1 cellular context compared by ENCODE assay signal in the genomic region with DNA sequence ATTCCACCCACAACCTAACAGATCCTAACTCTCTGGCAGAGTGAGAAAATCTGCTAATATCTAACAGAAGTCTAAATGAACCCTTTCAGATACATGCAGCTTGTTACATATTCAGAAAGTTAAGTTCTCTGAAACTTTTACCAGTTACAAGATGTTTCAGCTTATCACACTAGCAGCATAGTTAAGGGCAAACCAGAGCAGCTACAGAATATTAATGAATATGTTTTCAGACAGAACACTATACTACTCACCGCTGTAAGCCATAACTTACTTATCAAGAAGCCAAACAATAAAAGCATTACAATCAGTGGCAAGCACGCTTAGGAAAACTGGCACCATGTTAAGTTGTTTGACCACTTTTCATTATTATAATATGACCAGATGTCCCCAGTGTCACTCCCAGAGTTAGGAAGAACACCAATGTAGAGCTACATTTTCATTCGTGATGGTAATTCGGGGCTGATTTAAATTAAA.
TF ChIP-seq lines count a peak whose summit lies in the region.

No MANE protein-coding gene starts in this region.

TF ChIP-seq in K562, 482 proteins besides CTCF, POLR2A, EP300 and RAD21 (continued from another document):
- TF ChIP-seq, protein P1, sequence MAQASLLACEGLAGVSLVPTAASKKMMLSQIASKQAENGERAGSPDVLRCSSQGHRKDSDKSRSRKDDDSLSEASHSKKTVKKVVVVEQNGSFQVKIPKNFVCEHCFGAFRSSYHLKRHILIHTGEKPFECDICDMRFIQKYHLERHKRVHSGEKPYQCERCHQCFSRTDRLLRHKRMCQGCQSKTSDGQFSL (CRISPR knock-in tag; IDR thresholded peaks at IDR 0.05), result no peak
- TF ChIP-seq, protein P1 (tag; IDR thresholded peaks at IDR 0.05), result no peak
- TF ChIP-seq NFE2L1 (tag; IDR thresholded peaks at IDR 0.05; ENCODE audit: borderline replicate concordance, low read depth) (no peak), ELF1 (tag; IDR thresholded peaks at IDR 0.05) (0 out of 2 replicates have a peak, but pooled peaks have one; percentile 21), STAT5B (CRISPR knock-in tag; IDR thresholded peaks at IDR 0.05) (no peak), RBFOX2 (IDR thresholded peaks at IDR 0.05; ENCODE audit: low read depth, low read length) (peak; percentile 40; the same call in 1 of the 2 replicates), HDAC6 (IDR thresholded peaks at IDR 0.05; ENCODE audit: low read depth, low read length) (no peak)
- TF ChIP-seq, protein P2, sequence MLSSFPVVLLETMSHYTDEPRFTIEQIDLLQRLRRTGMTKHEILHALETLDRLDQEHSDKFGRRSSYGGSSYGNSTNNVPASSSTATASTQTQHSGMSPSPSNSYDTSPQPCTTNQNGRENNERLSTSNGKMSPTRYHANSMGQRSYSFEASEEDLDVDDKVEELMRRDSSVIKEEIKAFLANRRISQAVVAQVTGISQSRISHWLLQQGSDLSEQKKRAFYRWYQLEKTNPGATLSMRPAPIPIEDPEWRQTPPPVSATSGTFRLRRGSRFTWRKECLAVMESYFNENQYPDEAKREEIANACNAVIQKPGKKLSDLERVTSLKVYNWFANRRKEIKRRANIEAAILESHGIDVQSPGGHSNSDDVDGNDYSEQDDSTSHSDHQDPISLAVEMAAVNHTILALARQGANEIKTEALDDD (IDR thresholded peaks at IDR 0.05), result peak; percentile 89
- TF ChIP-seq, protein P3, sequence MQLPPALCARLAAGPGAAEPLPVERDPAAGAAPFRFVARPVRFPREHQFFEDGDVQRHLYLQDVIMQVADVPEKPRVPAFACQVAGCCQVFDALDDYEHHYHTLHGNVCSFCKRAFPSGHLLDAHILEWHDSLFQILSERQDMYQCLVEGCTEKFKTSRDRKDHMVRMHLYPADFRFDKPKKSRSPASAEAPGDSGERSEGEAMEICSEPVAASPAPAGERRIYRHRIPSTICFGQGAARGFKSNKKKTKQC (CRISPR knock-in tag; IDR thresholded peaks at IDR 0.05), result no peak
